In the genomic region with DNA sequence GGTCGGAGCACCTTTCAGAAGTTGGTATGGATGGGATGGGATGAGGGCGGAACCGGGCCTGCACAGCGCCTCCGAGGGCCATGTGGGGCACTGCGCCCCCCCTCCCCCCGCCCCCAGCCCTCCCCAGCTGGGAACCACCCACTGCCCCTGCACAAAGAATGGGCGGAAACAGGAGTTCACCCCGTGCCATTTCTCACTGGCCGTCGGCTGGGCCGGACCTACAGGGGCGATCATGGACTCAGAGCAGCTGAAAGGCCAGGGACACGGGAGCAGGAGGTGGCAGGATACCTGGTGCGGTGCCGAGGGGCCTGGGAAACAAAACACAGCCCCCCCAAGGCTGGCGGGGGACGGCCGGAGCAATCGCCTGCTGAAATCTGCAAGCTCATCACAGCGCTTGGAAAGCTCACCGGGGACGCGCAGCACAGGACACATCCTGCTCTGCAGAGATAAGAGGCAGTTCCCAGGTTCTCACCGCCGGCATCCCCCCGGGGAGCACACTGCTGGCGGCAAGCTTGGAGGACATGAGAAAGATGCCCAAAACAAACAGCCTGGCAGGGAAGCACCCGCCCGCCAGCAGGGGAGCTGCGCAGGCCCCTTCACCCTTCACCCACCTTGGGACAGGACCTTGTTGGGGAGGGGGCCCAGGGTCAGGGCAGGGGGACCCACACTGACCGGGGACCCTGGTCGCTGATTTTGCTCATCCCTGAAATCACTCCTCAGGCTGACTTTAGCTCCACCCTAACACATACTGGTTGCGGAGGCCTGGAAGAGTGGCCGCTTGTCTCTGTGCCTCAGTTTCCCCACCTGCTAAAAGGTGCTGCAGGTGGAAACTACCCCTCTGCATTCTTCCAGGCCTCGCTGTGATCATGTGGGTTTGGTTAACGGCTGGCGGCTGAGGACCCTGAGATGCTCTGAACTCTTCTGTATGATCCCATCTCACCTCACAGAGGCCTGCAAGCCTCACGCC, we compare ENCODE assay signal across 16 cellular contexts.
DNase-seq lines count a peak whose midpoint lies in the region; ATAC-seq and TF ChIP-seq lines count a peak whose summit lies in the region.
"Had no signal": no experiment of that assay in that cellular context is flagged by ENCODE, and none has a peak within 500 bp of the region (broad histone marks: within the 10 kb centered on the region; RNA-seq: fewer than 3 reads in every experiment).

No MANE protein-coding gene starts in this region.

- peaks cover 15 to 18% of the 10 kb centered on the region in 2 donors for H3K27me3 Mint-ChIP-seq in CD8-positive, alpha-beta memory T cell

- no peaks in the 10 kb centered on the region for H3K79me2 ChIP-seq in OCI-LY1 (ENCODE audit: insufficient read depth, low read length)
- no peaks in the 10 kb centered on the region for H3K79me2 ChIP-seq in smooth muscle cell (ENCODE audit: low read depth)

- no peaks in the 10 kb centered on the region for H3F3A ChIP-seq in OCI-LY1 (ENCODE audit: insufficient read depth, low read length)
- no peaks in the 10 kb centered on the region for H3F3A ChIP-seq in smooth muscle cell (ENCODE audit: low read depth)

- peak; percentile 5; the same call in 1 of the 2 replicates for TF ChIP-seq CTCF in OCI-LY1 (IDR thresholded peaks at IDR 0.05; ENCODE audit: low read length)
- peak; percentile 13 for TF ChIP-seq CTCF in choroid plexus epithelial cell (conservative IDR thresholded peaks at IDR 0.05; ENCODE audit: low read depth, low read length)
- TF ChIP-seq CTCF in smooth muscle cell (IDR thresholded peaks at IDR 0.05; ENCODE audit: borderline replicate concordance, insufficient read depth, poor library complexity, severe bottlenecking) = peak; percentile 17

- no peak overlapping the region for H2AFZ ChIP-seq in OCI-LY1 (ENCODE audit: low read length)
- H2AFZ ChIP-seq in smooth muscle cell (ENCODE audit: low read depth) = no peak overlapping the region

- H3K9me2 ChIP-seq in OCI-LY1 (ENCODE audit: low read depth, low read length) = no peaks in the 10 kb centered on the region

- H3K4me2 ChIP-seq in OCI-LY1 (ENCODE audit: low read length) (no peak overlapping the region), smooth muscle cell (no peak overlapping the region)

- peaks cover 0 to 15% (median 2%) of the 10 kb centered on the region in 5 donors for H3K9me3 Mint-ChIP-seq in CD8-positive, alpha-beta memory T cell

- H3K4me1 ChIP-seq in OCI-LY1 (ENCODE audit: insufficient read depth, low read length, severe bottlenecking) (no peaks in the 10 kb centered on the region), smooth muscle cell (ENCODE audit: low read depth) (no peaks in the 10 kb centered on the region)
- no peaks in the 10 kb centered on the region for H3K4me1 ChIP-seq in CD8-positive, alpha-beta memory T cell (ENCODE audit: insufficient read depth, low read length)

- no peak overlapping the region for H3K27ac Mint-ChIP-seq in CD8-positive, alpha-beta memory T cell
- H3K27ac Mint-ChIP-seq: activated CD8-positive, alpha-beta memory T cell treated with anti-CD3 and anti-CD28 coated beads, Interleukin-2, amount 10 ng/mL, durations not matched to agents 7 days and 5 days; brain; CD4-positive, CD25-positive, alpha-beta regulatory T cell had no signal

- ATAC-seq in GM18907 (IDR thresholded peaks at IDR 0.05; ENCODE audit: unreplicated experiment) = no peak
- ATAC-seq in GM19351 (IDR thresholded peaks at IDR 0.05; ENCODE audit: unreplicated experiment) = no peak
- ATAC-seq: activated CD8-positive, alpha-beta memory T cell treated with anti-CD3 and anti-CD28 coated beads, Interleukin-2, amount 10 ng/mL, durations not matched to agents 7 days and 5 days had no signal

- DNase-seq in choroid plexus epithelial cell (ENCODE audit: low read depth) = no peak
- peak; percentile 91 for DNase-seq in iPS-NIHi11 (ENCODE audit: low spot score)
- DNase-seq in smooth muscle cell (lab: John Stamatoyannopoulos, UW; ENCODE audit: unreplicated experiment) = no peak
- no peak for DNase-seq in CD8-positive, alpha-beta memory T cell
- DNase-seq: activated CD4-positive, CD25-positive, alpha-beta regulatory T cell; activated CD8-positive, alpha-beta memory T cell treated with anti-CD3 and anti-CD28 coated beads, Interleukin-2, amount 10 ng/mL, durations not matched to agents 7 days and 5 days; activated naive CD4-positive, alpha-beta T cell treated with Interleukin-2 at 50 U/mL for 16 hours; CD4-positive, CD25-positive, alpha-beta regulatory T cell; effector CD4-positive, alpha-beta T cell; foreskin melanocyte; kidney; NCI-H510A treated with DMSO at 0.1 percent for 48 hours had no signal

- H3K4me3 ChIP-seq in OCI-LY1 (ENCODE audit: low read depth, low read length, poor library complexity, severe bottlenecking) (no peak overlapping the region), choroid plexus epithelial cell (ENCODE audit: low read depth, low read length) (no peak overlapping the region), smooth muscle cell (no peak overlapping the region)
- H3K4me3 ChIP-seq in CD8-positive, alpha-beta memory T cell (ENCODE audit: low read length) = no peak overlapping the region

- POLR2A ChIA-PET in CD8-positive, alpha-beta memory T cell (lab: Charles Lee) = no interaction called here

- 64% methylated on average over 33 of the region's 39 CpGs for WGBS in smooth muscle cell (ENCODE audit: low lambda C conversion rate)

- H3K4me1 Mint-ChIP-seq in CD8-positive, alpha-beta memory T cell = no peaks in the 10 kb centered on the region
- H3K4me1 Mint-ChIP-seq: activated CD8-positive, alpha-beta memory T cell treated with anti-CD3 and anti-CD28 coated beads, Interleukin-2, amount 10 ng/mL, durations not matched to agents 7 days and 5 days; brain; CD4-positive, CD25-positive, alpha-beta regulatory T cell had no signal

- H3K36me3 Mint-ChIP-seq in CD8-positive, alpha-beta memory T cell = no peaks in the 10 kb centered on the region
- H3K36me3 Mint-ChIP-seq: activated CD8-positive, alpha-beta memory T cell treated with anti-CD3 and anti-CD28 coated beads, Interleukin-2, amount 10 ng/mL, durations not matched to agents 7 days and 5 days; brain; CD4-positive, CD25-positive, alpha-beta regulatory T cell had no signal

- no peaks in the 10 kb centered on the region for H3K9me3 ChIP-seq in OCI-LY1 (ENCODE audit: low read length)
- no peaks in the 10 kb centered on the region for H3K9me3 ChIP-seq in smooth muscle cell (replicated peaks; ENCODE audit: low read depth)
- H3K9me3 ChIP-seq in CD8-positive, alpha-beta memory T cell (ENCODE audit: low read length) = no peaks in the 10 kb centered on the region

- H3K9ac ChIP-seq in OCI-LY1 (ENCODE audit: low read length) (no peak overlapping the region), smooth muscle cell (ENCODE audit: low read depth) (no peak overlapping the region)

- CTCF ChIA-PET in CD8-positive, alpha-beta memory T cell (lab: Charles Lee) = no interaction called here

- H3K36me3 ChIP-seq in OCI-LY1 (ENCODE audit: insufficient read depth, low read length) (no peaks in the 10 kb centered on the region), smooth muscle cell (ENCODE audit: low read depth) (no peaks in the 10 kb centered on the region)
- H3K36me3 ChIP-seq in CD8-positive, alpha-beta memory T cell (ENCODE audit: insufficient read depth, low read length) = no peaks in the 10 kb centered on the region

- no peaks in the 10 kb centered on the region for H4K20me1 ChIP-seq in OCI-LY1 (ENCODE audit: insufficient read depth, low read length)
- H4K20me1 ChIP-seq in smooth muscle cell (ENCODE audit: low read depth) = no peaks in the 10 kb centered on the region

- H3K27me3 ChIP-seq in OCI-LY1 (ENCODE audit: insufficient read depth, low read length) (peaks cover 7% of the 10 kb centered on the region; the same call in 1 of the 2 replicates), smooth muscle cell (ENCODE audit: low read depth) (peaks cover 9% of the 10 kb centered on the region)
- H3K27me3 ChIP-seq in CD8-positive, alpha-beta memory T cell (ENCODE audit: insufficient read depth, low read length, poor library complexity, severe bottlenecking) = no peaks in the 10 kb centered on the region

- H3K4me3 Mint-ChIP-seq in CD8-positive, alpha-beta memory T cell = no peak overlapping the region
- H3K4me3 Mint-ChIP-seq: activated CD8-positive, alpha-beta memory T cell treated with anti-CD3 and anti-CD28 coated beads, Interleukin-2, amount 10 ng/mL, durations not matched to agents 7 days and 5 days; brain; CD4-positive, CD25-positive, alpha-beta regulatory T cell had no signal

- H3K27ac ChIP-seq in OCI-LY1 (ENCODE audit: low read depth, low read length, poor library complexity, severe bottlenecking) (no peak overlapping the region), smooth muscle cell (ENCODE audit: low read depth) (no peak overlapping the region)
- H3K27ac ChIP-seq in CD8-positive, alpha-beta memory T cell (ENCODE audit: low read depth, low read length) = no peak overlapping the region
